In the genomic region with DNA sequence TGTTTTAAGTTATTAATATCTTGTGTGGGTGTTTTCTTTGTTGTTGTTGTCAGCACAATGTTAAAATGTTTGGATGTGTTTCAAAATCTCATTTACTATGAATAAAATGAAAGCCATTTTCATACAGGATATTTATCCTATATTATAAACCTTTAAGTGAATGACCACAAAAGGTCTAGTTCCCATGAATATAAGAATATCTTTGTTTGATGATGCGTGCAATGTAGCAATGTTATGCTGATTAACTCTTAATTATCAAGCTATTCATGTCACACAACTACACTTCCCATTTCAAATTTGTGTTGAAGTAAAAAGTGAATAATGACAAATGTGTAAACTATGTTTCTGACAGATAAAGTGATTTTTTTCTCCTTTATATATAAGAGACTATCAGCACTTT, we compare ENCODE assay signal across 15 cellular contexts.
"Had no signal": no experiment of that assay in that cellular context is flagged by ENCODE, and none has a peak within 500 bp of the region (broad histone marks: within the 10 kb centered on the region; RNA-seq: fewer than 3 reads in every experiment).

No MANE protein-coding gene starts in this region.

- DNase-seq: activated naive CD4-positive, alpha-beta T cell treated with Interleukin-2 at 50 U/mL for 16 hours; activated naive CD8-positive, alpha-beta T cell treated with anti-CD3 and anti-CD28 coated beads, Interleukin-2, amount 50 U/mL, for 24 hours; aorta; hippocampal formation; left ventricle myocardium superior; mesendoderm; posterior cingulate gyrus; stimulated activated CD4-positive, alpha-beta T cell treated with anti-CD3 and anti-CD28 coated beads, Interleukin-15, amount 100 ng/mL, for 24 hours; stimulated activated CD4-positive, alpha-beta T cell treated with anti-CD3 and anti-CD28 coated beads, Interleukin-4, amount 100 ng/mL, for 1 hour; stimulated activated naive CD4-positive, alpha-beta T cell treated with Interleukin-2 at 50 U/mL for 16 hours had no signal

- H3K4me3 ChIP-seq: breast epithelium had no signal

- H3K9me3 ChIP-seq: breast epithelium had no signal

- H3K27me3 Mint-ChIP-seq: type B pancreatic cell had no signal

- H3K36me3 Mint-ChIP-seq: natural killer cell treated with Interleukin-12 subunit alpha and Interleukin-12 subunit beta and Interleukin-15 and Interleukin-18, amount 100 ng/mL, for 72 hours; type B pancreatic cell had no signal

- ATAC-seq: activated CD4-positive, CD25-positive, alpha-beta regulatory T cell treated with anti-CD3 and anti-CD28 coated beads, Interleukin-2, amount 50 U/mL, for 24 hours; activated naive CD8-positive, alpha-beta T cell treated with anti-CD3 and anti-CD28 coated beads, Interleukin-2, amount 50 U/mL, for 24 hours; activated T-helper 17 cell treated with anti-CD3 and anti-CD28 coated beads, Interleukin-2, amount 50 U/mL, for 72 hours; left ventricle myocardium superior; natural killer cell treated with Interleukin-12 subunit alpha and Interleukin-12 subunit beta and Interleukin-15 and Interleukin-18, amount 100 ng/mL, for 72 hours had no signal

- H3K36me3 ChIP-seq: breast epithelium had no signal

- H3K27ac ChIP-seq: breast epithelium had no signal

- H3K9me3 Mint-ChIP-seq: activated naive CD8-positive, alpha-beta T cell treated with anti-CD3 and anti-CD28 coated beads, Interleukin-2, amount 50 U/mL, for 24 hours; activated T-helper 17 cell treated with anti-CD3 and anti-CD28 coated beads, Interleukin-2, amount 50 U/mL, for 72 hours; natural killer cell treated with Interleukin-12 subunit alpha and Interleukin-12 subunit beta and Interleukin-15 and Interleukin-18, amount 100 ng/mL, for 72 hours; type B pancreatic cell had no signal

- H3K27me3 ChIP-seq: breast epithelium had no signal

- H3K4me1 ChIP-seq: breast epithelium had no signal

- H3K4me3 Mint-ChIP-seq: activated naive CD8-positive, alpha-beta T cell treated with anti-CD3 and anti-CD28 coated beads, Interleukin-2, amount 50 U/mL, for 24 hours; activated T-helper 17 cell treated with anti-CD3 and anti-CD28 coated beads, Interleukin-2, amount 50 U/mL, for 72 hours; natural killer cell treated with Interleukin-12 subunit alpha and Interleukin-12 subunit beta and Interleukin-15 and Interleukin-18, amount 100 ng/mL, for 72 hours; type B pancreatic cell had no signal

- H3K27ac Mint-ChIP-seq: activated T-helper 17 cell treated with anti-CD3 and anti-CD28 coated beads, Interleukin-2, amount 50 U/mL, for 72 hours; natural killer cell treated with Interleukin-12 subunit alpha and Interleukin-12 subunit beta and Interleukin-15 and Interleukin-18, amount 100 ng/mL, for 72 hours; type B pancreatic cell had no signal
